Comparison of ENCODE assay signal across 1 cellular context in genomic region chr17:43778337-43779144, GRCh38.
TF ChIP-seq lines count a peak whose summit lies in the region.

DUSP3 (minus strand) TSS chr17:43778977; CDS start chr17:43778924, 53 bp downstream.

TF ChIP-seq in K562, 482 proteins besides CTCF, POLR2A, EP300 and RAD21 (continued from another document and continues in another):
- TF ChIP-seq, protein P1, sequence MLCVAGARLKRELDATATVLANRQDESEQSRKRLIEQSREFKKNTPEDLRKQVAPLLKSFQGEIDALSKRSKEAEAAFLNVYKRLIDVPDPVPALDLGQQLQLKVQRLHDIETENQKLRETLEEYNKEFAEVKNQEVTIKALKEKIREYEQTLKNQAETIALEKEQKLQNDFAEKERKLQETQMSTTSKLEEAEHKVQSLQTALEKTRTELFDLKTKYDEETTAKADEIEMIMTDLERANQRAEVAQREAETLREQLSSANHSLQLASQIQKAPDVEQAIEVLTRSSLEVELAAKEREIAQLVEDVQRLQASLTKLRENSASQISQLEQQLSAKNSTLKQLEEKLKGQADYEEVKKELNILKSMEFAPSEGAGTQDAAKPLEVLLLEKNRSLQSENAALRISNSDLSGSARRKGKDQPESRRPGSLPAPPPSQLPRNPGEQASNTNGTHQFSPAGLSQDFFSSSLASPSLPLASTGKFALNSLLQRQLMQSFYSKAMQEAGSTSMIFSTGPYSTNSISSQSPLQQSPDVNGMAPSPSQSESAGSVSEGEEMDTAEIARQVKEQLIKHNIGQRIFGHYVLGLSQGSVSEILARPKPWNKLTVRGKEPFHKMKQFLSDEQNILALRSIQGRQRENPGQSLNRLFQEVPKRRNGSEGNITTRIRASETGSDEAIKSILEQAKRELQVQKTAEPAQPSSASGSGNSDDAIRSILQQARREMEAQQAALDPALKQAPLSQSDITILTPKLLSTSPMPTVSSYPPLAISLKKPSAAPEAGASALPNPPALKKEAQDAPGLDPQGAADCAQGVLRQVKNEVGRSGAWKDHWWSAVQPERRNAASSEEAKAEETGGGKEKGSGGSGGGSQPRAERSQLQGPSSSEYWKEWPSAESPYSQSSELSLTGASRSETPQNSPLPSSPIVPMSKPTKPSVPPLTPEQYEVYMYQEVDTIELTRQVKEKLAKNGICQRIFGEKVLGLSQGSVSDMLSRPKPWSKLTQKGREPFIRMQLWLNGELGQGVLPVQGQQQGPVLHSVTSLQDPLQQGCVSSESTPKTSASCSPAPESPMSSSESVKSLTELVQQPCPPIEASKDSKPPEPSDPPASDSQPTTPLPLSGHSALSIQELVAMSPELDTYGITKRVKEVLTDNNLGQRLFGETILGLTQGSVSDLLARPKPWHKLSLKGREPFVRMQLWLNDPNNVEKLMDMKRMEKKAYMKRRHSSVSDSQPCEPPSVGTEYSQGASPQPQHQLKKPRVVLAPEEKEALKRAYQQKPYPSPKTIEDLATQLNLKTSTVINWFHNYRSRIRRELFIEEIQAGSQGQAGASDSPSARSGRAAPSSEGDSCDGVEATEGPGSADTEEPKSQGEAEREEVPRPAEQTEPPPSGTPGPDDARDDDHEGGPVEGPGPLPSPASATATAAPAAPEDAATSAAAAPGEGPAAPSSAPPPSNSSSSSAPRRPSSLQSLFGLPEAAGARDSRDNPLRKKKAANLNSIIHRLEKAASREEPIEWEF (CRISPR knock-in tag; IDR thresholded peaks at IDR 0.05) = no peak
- TF ChIP-seq ZNF347 (CRISPR knock-in tag; IDR thresholded peaks at IDR 0.05; ENCODE audit: low read depth) (no peak), PKNOX1 (IDR thresholded peaks at IDR 0.05) (peak; percentile 69), ATF6 (CRISPR knock-in tag; IDR thresholded peaks at IDR 0.05) (no peak), SMAD4 (CRISPR knock-in tag; conservative IDR thresholded peaks at IDR 0.05) (peak; percentile 16; the same call in 1 of the 2 replicates), ZBTB49 (CRISPR knock-in tag; IDR thresholded peaks at IDR 0.05; ENCODE audit: borderline replicate concordance) (no peak), HDGF (IDR thresholded peaks at IDR 0.05) (no peak), ZNF212 (CRISPR knock-in tag; IDR thresholded peaks at IDR 0.05) (no peak), HMGN3 (IDR thresholded peaks at IDR 0.05; ENCODE audit: borderline replicate concordance, extremely low read depth, insufficient read length, low read depth, low read length) (peak; percentile 71), KAT2B (IDR thresholded peaks at IDR 0.05; ENCODE audit: low read depth, low read length) (no peak), SAFB (IDR thresholded peaks at IDR 0.05; ENCODE audit: borderline replicate concordance, low read depth, low read length) (peak; percentile 64; the same call in 1 of the 2 replicates), PTRF (tag; IDR thresholded peaks at IDR 0.05) (no peak), ZNF217 (CRISPR knock-in tag; IDR thresholded peaks at IDR 0.05) (no peak), ZFP91 (CRISPR knock-in tag; IDR thresholded peaks at IDR 0.05) (no peak), KDM5B (IDR thresholded peaks at IDR 0.05; ENCODE audit: insufficient replicate concordance, low read depth, low read length) (peak; percentile 86), GABPB1 (CRISPR knock-in tag; IDR thresholded peaks at IDR 0.05) (no peak; the same call in 1 of the 2 replicates), MXD1 (CRISPR knock-in tag; IDR thresholded peaks at IDR 0.05; ENCODE audit: borderline replicate concordance, poor library complexity, severe bottlenecking) (peak; percentile 12)
- TF ChIP-seq, protein P2, sequence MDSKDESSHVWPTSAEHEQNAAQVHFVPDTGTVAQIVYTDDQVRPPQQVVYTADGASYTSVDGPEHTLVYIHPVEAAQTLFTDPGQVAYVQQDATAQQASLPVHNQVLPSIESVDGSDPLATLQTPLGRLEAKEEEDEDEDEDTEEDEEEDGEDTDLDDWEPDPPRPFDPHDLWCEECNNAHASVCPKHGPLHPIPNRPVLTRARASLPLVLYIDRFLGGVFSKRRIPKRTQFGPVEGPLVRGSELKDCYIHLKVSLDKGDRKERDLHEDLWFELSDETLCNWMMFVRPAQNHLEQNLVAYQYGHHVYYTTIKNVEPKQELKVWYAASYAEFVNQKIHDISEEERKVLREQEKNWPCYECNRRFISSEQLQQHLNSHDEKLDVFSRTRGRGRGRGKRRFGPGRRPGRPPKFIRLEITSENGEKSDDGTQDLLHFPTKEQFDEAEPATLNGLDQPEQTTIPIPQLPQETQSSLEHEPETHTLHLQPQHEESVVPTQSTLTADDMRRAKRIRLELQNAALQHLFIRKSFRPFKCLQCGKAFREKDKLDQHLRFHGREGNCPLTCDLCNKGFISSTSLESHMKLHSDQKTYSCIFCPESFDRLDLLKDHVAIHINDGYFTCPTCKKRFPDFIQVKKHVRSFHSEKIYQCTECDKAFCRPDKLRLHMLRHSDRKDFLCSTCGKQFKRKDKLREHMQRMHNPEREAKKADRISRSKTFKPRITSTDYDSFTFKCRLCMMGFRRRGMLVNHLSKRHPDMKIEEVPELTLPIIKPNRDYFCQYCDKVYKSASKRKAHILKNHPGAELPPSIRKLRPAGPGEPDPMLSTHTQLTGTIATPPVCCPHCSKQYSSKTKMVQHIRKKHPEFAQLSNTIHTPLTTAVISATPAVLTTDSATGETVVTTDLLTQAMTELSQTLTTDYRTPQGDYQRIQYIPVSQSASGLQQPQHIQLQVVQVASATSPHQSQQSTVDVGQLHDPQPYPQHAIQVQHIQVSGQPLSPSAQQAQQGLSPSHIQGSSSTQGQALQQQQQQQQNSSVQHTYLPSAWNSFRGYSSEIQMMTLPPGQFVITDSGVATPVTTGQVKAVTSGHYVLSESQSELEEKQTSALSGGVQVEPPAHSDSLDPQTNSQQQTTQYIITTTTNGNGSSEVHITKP (IDR thresholded peaks at IDR 0.05; ENCODE audit: partially characterized antibody) = peak; percentile 60
- TF ChIP-seq, protein P3, sequence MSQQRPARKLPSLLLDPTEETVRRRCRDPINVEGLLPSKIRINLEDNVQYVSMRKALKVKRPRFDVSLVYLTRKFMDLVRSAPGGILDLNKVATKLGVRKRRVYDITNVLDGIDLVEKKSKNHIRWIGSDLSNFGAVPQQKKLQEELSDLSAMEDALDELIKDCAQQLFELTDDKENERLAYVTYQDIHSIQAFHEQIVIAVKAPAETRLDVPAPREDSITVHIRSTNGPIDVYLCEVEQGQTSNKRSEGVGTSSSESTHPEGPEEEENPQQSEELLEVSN (IDR thresholded peaks at IDR 0.05; ENCODE audit: borderline replicate concordance in 1 of 2, extremely low read depth in 1 of 2, insufficient read depth in 1 of 2, insufficient read length in 1 of 2, low read depth in 1 of 2, low read length in 1 of 2, poor library complexity in 1 of 2, severe bottlenecking in 1 of 2) = peak; percentile 56 to 83
- TF ChIP-seq, protein P4, sequence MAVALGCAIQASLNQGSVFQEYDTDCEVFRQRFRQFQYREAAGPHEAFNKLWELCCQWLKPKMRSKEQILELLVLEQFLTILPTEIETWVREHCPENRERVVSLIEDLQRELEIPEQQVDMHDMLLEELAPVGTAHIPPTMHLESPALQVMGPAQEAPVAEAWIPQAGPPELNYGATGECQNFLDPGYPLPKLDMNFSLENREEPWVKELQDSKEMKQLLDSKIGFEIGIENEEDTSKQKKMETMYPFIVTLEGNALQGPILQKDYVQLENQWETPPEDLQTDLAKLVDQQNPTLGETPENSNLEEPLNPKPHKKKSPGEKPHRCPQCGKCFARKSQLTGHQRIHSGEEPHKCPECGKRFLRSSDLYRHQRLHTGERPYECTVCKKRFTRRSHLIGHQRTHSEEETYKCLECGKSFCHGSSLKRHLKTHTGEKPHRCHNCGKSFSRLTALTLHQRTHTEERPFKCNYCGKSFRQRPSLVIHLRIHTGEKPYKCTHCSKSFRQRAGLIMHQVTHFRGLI (CRISPR knock-in tag; IDR thresholded peaks at IDR 0.05) = no peak
- TF ChIP-seq, protein P5, sequence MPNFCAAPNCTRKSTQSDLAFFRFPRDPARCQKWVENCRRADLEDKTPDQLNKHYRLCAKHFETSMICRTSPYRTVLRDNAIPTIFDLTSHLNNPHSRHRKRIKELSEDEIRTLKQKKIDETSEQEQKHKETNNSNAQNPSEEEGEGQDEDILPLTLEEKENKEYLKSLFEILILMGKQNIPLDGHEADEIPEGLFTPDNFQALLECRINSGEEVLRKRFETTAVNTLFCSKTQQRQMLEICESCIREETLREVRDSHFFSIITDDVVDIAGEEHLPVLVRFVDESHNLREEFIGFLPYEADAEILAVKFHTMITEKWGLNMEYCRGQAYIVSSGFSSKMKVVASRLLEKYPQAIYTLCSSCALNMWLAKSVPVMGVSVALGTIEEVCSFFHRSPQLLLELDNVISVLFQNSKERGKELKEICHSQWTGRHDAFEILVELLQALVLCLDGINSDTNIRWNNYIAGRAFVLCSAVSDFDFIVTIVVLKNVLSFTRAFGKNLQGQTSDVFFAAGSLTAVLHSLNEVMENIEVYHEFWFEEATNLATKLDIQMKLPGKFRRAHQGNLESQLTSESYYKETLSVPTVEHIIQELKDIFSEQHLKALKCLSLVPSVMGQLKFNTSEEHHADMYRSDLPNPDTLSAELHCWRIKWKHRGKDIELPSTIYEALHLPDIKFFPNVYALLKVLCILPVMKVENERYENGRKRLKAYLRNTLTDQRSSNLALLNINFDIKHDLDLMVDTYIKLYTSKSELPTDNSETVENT (CRISPR knock-in tag; IDR thresholded peaks at IDR 0.05) = no peak
- TF ChIP-seq, protein P6, sequence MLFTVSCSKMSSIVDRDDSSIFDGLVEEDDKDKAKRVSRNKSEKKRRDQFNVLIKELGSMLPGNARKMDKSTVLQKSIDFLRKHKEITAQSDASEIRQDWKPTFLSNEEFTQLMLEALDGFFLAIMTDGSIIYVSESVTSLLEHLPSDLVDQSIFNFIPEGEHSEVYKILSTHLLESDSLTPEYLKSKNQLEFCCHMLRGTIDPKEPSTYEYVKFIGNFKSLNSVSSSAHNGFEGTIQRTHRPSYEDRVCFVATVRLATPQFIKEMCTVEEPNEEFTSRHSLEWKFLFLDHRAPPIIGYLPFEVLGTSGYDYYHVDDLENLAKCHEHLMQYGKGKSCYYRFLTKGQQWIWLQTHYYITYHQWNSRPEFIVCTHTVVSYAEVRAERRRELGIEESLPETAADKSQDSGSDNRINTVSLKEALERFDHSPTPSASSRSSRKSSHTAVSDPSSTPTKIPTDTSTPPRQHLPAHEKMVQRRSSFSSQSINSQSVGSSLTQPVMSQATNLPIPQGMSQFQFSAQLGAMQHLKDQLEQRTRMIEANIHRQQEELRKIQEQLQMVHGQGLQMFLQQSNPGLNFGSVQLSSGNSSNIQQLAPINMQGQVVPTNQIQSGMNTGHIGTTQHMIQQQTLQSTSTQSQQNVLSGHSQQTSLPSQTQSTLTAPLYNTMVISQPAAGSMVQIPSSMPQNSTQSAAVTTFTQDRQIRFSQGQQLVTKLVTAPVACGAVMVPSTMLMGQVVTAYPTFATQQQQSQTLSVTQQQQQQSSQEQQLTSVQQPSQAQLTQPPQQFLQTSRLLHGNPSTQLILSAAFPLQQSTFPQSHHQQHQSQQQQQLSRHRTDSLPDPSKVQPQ (CRISPR knock-in tag; IDR thresholded peaks at IDR 0.05; ENCODE audit: borderline replicate concordance) = no peak
